25 cellular contexts compared by ENCODE assay signal in the genomic region with DNA sequence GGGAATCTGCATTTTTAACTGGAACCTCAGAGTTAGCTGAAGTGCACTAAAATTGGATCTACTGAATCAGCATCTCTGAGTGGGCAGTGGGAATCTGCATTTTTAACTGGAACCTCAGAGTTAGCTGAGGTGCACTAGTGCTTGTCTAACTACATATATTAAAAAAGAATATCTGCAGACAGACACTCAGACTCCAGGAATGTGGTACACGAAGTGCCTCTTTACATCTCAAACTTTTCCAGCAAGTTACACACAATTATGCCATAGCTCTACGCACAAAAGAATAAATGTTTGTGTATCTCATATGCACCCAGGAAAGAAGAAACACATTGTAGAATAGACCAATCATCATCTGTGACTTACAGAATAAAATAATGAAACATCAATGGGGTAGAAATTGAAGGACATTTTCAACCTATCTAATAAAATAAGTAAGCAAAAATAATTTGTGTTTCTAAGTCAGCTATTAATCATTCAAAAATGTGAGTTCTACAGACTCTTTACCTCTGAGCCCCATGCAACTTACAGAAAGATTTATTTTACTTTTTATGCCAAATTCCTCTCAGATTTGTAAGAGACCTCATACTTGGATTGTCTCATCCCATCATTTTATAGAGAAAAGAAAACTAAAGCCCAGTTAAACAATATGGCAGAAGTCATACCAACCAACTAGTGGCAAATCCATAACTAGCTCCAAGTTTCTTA.
DNase-seq lines count a peak whose midpoint lies in the region; TF ChIP-seq lines count a peak whose summit lies in the region.
"Had no signal": no experiment of that assay in that cellular context is flagged by ENCODE, and none has a peak within 500 bp of the region (broad histone marks: within the 10 kb centered on the region; RNA-seq: fewer than 3 reads in every experiment).

No MANE protein-coding gene starts in this region.

- no peak overlapping the region for H2AFZ ChIP-seq in ACC112 (ENCODE audit: low read length, unreplicated experiment)

- no peaks in the 10 kb centered on the region for H3K27me3 ChIP-seq in ACC112 (ENCODE audit: insufficient read depth, low read length)
- H3K27me3 ChIP-seq: dorsolateral prefrontal cortex, Peyer's patch had no signal

- peaks cover 21% of the 10 kb centered on the region for H3K4me1 ChIP-seq in ACC112 (ENCODE audit: control insufficient read depth, insufficient read depth, low read length, unreplicated experiment)
- H3K4me1 ChIP-seq: Peyer's patch had no signal

- H3K36me3 ChIP-seq in ACC112 (ENCODE audit: insufficient read depth, low read length): no peaks in the 10 kb centered on the region
- H3K36me3 ChIP-seq: Peyer's patch, thoracic aorta had no signal

- DNase-seq in HS-5 (ENCODE audit: low read depth) (peak; percentile 0), astrocyte of the spinal cord (ENCODE audit: low read depth, low spot score) (peak; percentile 57), hepatic stellate cell (ENCODE audit: low spot score) (peak; percentile 0), middle frontal gyrus (ENCODE audit: extremely low spot score, low spot score) (no peak), NCI-H446 (lab: John Stamatoyannopoulos, UW) (no peak), T-helper 1 cell (no peak)
- DNase-seq in stimulated activated CD4-positive, alpha-beta T cell treated with anti-CD3 and anti-CD28 coated beads, Interleukin-2, amount 100 ng/mL, for 48 hours: no peak
- DNase-seq: activated CD4-positive, alpha-beta T cell treated with anti-CD3 and anti-CD28 coated beads for 48 hours; activated gamma-delta T cell; activated naive CD8-positive, alpha-beta T cell treated with anti-CD3 and anti-CD28 coated beads for 36 hours; activated T-cell treated with anti-CD3 and anti-CD28 coated beads, Interleukin-2, amount 50 U/mL, for 1 hour; DND-41; dorsolateral prefrontal cortex; immature natural killer cell; left colon; MV-4-11; NCI-H1436 treated with DMSO at 0.1 percent for 48 hours; NCI-H2107; NCI-H748 treated with DMSO at 0.1 percent for 48 hours; Peyer's patch; retina; SIG-M5; small intestine had no signal

- TF ChIP-seq CTCF in astrocyte of the spinal cord (IDR thresholded peaks at IDR 0.05; ENCODE audit: low read depth, low read length): no peak

- peak overlapping the region; percentile 52 for H3K27ac ChIP-seq in ACC112 (ENCODE audit: low read depth, low read length)
- H3K27ac ChIP-seq: dorsolateral prefrontal cortex, Peyer's patch, thoracic aorta had no signal

- H3K4me3 ChIP-seq in ACC112 (ENCODE audit: low read depth, low read length) (no peak overlapping the region), astrocyte of the spinal cord (ENCODE audit: low read depth, low read length) (no peak overlapping the region)
- H3K4me3 ChIP-seq: dorsolateral prefrontal cortex, Peyer's patch, thoracic aorta had no signal

- no peaks in the 10 kb centered on the region for H3K79me2 ChIP-seq in ACC112 (ENCODE audit: control insufficient read depth, insufficient read depth, low read length, unreplicated experiment)

- in situ Hi-C loops in astrocyte of the spinal cord (cut with HindIII; ENCODE audit: low sequenced_read_pairs): no loop called here

Comparison
In these comparisons a context has a peak if more than half of its experiments do, and no peak if none do; other contexts are left out.
1. DNase-seq: peak in HS-5 (single experiment), astrocyte of the spinal cord (single experiment) and hepatic stellate cell (single experiment); none in middle frontal gyrus (single experiment), stimulated activated CD4-positive, alpha-beta T cell treated with anti-CD3 and anti-CD28 coated beads, Interleukin-2, amount 100 ng/mL, for 48 hours (0 of 2), NCI-H446 (0 of 2) and T-helper 1 cell (0 of 5).